ENCODE assay signal across 1 cellular context in the genomic region with DNA sequence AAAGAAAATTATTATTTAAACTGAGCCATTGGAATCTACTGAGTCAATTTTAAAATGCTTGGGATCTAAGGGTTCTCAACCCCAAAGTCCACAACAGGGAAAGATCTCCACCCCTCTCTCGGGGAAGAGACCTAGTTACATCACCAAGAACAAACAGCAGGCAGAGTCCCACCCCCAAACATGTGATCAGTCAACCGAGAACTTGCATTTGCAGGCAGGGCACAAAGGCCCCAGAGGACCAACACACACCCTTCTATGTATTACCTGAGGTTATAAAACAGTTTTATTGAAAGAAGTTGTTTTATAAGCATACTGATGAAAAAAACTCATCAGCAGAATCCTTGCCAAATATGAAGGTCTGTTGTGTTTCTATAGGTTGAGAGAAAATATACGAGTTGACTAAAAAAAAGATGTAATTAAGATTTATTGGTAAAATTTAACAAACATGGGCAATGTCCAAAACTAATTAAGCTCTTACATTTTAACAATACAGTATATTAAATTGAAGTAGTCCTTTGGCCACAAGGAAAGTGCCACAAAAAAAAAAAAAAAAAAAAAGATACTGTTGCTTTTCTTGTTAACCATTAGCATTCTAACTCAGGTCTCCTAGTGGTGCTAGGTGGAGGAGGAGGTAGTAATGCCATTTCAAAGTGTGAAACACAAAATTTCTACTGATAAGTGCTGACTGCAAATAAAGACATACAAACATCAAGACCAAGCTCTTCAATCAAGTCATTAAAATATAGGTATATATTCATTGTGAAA.
A peak's percentile ranks its signal among the peaks of the same experiment; 100 is the strongest.
TF ChIP-seq lines count a peak whose summit lies in the region.

No MANE protein-coding gene starts in this region.

TF ChIP-seq in HepG2, 621 proteins besides CTCF, POLR2A, EP300 and RAD21 (continued from another document and continues in another):
- TF ChIP-seq ZNF597 (CRISPR knock-in tag; IDR thresholded peaks at IDR 0.05): no peak
- no peak for TF ChIP-seq NR3C1 (CRISPR knock-in tag; IDR thresholded peaks at IDR 0.05)
- no peak for TF ChIP-seq MAFK (conservative IDR thresholded peaks at IDR 0.05 in 1 of 2, IDR thresholded peaks at IDR 0.05 in 1 of 2; ENCODE audit: low read length in 2 of 2)
- no peak for TF ChIP-seq NPAS2 (CRISPR knock-in tag; IDR thresholded peaks at IDR 0.05; ENCODE audit: borderline replicate concordance)
- no peak for TF ChIP-seq ZNF569 (CRISPR knock-in tag; IDR thresholded peaks at IDR 0.05; ENCODE audit: borderline replicate concordance)
- TF ChIP-seq, protein P1, sequence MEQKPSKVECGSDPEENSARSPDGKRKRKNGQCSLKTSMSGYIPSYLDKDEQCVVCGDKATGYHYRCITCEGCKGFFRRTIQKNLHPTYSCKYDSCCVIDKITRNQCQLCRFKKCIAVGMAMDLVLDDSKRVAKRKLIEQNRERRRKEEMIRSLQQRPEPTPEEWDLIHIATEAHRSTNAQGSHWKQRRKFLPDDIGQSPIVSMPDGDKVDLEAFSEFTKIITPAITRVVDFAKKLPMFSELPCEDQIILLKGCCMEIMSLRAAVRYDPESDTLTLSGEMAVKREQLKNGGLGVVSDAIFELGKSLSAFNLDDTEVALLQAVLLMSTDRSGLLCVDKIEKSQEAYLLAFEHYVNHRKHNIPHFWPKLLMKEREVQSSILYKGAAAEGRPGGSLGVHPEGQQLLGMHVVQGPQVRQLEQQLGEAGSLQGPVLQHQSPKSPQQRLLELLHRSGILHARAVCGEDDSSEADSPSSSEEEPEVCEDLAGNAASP (CRISPR knock-in tag; IDR thresholded peaks at IDR 0.05; ENCODE audit: borderline replicate concordance): peak; percentile 62; the same call in 1 of the 2 replicates
- no peak for TF ChIP-seq MAFF (IDR thresholded peaks at IDR 0.05; ENCODE audit: low read depth, low read length)
- no peak for TF ChIP-seq GMEB1 (CRISPR knock-in tag; IDR thresholded peaks at IDR 0.05; ENCODE audit: borderline replicate concordance)
- TF ChIP-seq ZNF343 (CRISPR knock-in tag; IDR thresholded peaks at IDR 0.05): no peak
- TF ChIP-seq ZSCAN5A (CRISPR knock-in tag; IDR thresholded peaks at IDR 0.05; ENCODE audit: borderline replicate concordance): no peak
- no peak for TF ChIP-seq CBFB (CRISPR knock-in tag; IDR thresholded peaks at IDR 0.05)
- peak; percentile 48; the same call in 1 of the 2 replicates for TF ChIP-seq KDM2A (CRISPR knock-in tag; IDR thresholded peaks at IDR 0.05; ENCODE audit: borderline replicate concordance, low read depth)
- no peak for TF ChIP-seq ZBTB46 (CRISPR knock-in tag; IDR thresholded peaks at IDR 0.05; ENCODE audit: borderline replicate concordance)
- TF ChIP-seq ZNF546 (CRISPR knock-in tag; conservative IDR thresholded peaks at IDR 0.05): no peak
- no peak for TF ChIP-seq KMT2B (CRISPR knock-in tag; IDR thresholded peaks at IDR 0.05)
- TF ChIP-seq, protein P2, sequence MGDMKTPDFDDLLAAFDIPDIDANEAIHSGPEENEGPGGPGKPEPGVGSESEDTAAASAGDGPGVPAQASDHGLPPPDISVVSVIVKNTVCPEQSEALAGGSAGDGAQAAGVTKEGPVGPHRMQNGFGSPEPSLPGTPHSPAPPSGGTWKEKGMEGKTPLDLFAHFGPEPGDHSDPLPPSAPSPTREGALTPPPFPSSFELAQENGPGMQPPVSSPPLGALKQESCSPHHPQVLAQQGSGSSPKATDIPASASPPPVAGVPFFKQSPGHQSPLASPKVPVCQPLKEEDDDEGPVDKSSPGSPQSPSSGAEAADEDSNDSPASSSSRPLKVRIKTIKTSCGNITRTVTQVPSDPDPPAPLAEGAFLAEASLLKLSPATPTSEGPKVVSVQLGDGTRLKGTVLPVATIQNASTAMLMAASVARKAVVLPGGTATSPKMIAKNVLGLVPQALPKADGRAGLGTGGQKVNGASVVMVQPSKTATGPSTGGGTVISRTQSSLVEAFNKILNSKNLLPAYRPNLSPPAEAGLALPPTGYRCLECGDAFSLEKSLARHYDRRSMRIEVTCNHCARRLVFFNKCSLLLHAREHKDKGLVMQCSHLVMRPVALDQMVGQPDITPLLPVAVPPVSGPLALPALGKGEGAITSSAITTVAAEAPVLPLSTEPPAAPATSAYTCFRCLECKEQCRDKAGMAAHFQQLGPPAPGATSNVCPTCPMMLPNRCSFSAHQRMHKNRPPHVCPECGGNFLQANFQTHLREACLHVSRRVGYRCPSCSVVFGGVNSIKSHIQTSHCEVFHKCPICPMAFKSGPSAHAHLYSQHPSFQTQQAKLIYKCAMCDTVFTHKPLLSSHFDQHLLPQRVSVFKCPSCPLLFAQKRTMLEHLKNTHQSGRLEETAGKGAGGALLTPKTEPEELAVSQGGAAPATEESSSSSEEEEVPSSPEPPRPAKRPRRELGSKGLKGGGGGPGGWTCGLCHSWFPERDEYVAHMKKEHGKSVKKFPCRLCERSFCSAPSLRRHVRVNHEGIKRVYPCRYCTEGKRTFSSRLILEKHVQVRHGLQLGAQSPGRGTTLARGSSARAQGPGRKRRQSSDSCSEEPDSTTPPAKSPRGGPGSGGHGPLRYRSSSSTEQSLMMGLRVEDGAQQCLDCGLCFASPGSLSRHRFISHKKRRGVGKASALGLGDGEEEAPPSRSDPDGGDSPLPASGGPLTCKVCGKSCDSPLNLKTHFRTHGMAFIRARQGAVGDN (CRISPR knock-in tag; IDR thresholded peaks at IDR 0.05): no peak
- TF ChIP-seq TAF1 (CRISPR knock-in tag; IDR thresholded peaks at IDR 0.05): no peak
- TF ChIP-seq ZNF501 (CRISPR knock-in tag; IDR thresholded peaks at IDR 0.05): no peak
- 0 out of 2 replicates have a peak, but pooled peaks have one; percentile 56 for TF ChIP-seq KAT7 (CRISPR knock-in tag; IDR thresholded peaks at IDR 0.05; ENCODE audit: borderline replicate concordance)
- TF ChIP-seq ZNF770 (CRISPR knock-in tag; IDR thresholded peaks at IDR 0.05): no peak
- TF ChIP-seq IRF2 (CRISPR knock-in tag; IDR thresholded peaks at IDR 0.05): peak; percentile 73; the same call in 1 of the 2 replicates
- peak; percentile 34; the same call in 1 of the 2 replicates for TF ChIP-seq FOXJ3 (CRISPR knock-in tag; IDR thresholded peaks at IDR 0.05; ENCODE audit: borderline replicate concordance)
- TF ChIP-seq ZNF33A (CRISPR knock-in tag; IDR thresholded peaks at IDR 0.05; ENCODE audit: borderline replicate concordance): no peak
- TF ChIP-seq ZNF143 (CRISPR knock-in tag; IDR thresholded peaks at IDR 0.05): no peak
- TF ChIP-seq HINFP (CRISPR knock-in tag; IDR thresholded peaks at IDR 0.05; ENCODE audit: low read depth): no peak
- TF ChIP-seq CCAR2 (optimal IDR thresholded peaks at IDR 0.05; ENCODE audit: low read depth, low read length): no peak
- TF ChIP-seq ZNF329 (CRISPR knock-in tag; IDR thresholded peaks at IDR 0.05; ENCODE audit: low read depth): no peak
- TF ChIP-seq FIP1L1 (IDR thresholded peaks at IDR 0.05; ENCODE audit: borderline replicate concordance, insufficient read depth, low read depth, low read length): no peak
- TF ChIP-seq, protein P3, sequence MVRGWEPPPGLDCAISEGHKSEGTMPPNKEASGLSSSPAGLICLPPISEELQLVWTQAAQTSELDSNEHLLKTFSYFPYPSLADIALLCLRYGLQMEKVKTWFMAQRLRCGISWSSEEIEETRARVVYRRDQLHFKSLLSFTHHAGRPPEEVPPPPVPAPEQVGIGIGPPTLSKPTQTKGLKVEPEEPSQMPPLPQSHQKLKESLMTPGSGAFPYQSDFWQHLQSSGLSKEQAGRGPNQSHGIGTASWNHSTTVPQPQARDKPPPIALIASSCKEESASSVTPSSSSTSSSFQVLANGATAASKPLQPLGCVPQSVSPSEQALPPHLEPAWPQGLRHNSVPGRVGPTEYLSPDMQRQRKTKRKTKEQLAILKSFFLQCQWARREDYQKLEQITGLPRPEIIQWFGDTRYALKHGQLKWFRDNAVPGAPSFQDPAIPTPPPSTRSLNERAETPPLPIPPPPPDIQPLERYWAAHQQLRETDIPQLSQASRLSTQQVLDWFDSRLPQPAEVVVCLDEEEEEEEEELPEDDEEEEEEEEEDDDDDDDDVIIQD (CRISPR knock-in tag; IDR thresholded peaks at IDR 0.05; ENCODE audit: low read depth): peak; percentile 90
- TF ChIP-seq SPEN (CRISPR knock-in tag; IDR thresholded peaks at IDR 0.05; ENCODE audit: low read depth): peak; percentile 64; the same call in 1 of the 2 replicates
- TF ChIP-seq, protein P4, sequence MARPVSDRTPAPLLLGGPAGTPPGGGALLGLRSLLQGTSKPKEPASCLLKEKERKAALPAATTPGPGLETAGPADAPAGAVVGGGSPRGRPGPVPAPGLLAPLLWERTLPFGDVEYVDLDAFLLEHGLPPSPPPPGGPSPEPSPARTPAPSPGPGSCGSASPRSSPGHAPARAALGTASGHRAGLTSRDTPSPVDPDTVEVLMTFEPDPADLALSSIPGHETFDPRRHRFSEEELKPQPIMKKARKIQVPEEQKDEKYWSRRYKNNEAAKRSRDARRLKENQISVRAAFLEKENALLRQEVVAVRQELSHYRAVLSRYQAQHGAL (CRISPR knock-in tag; IDR thresholded peaks at IDR 0.05; ENCODE audit: not compliant biosample characterization): no peak
- TF ChIP-seq WIZ (CRISPR knock-in tag; IDR thresholded peaks at IDR 0.05): no peak
- TF ChIP-seq ZNF530 (CRISPR knock-in tag; IDR thresholded peaks at IDR 0.05; ENCODE audit: low read depth): no peak
- peak; percentile 82; the same call in 1 of the 2 replicates for TF ChIP-seq TARDBP (CRISPR knock-in tag; IDR thresholded peaks at IDR 0.05)
- TF ChIP-seq ZNF225 (CRISPR knock-in tag; IDR thresholded peaks at IDR 0.05): no peak
- TF ChIP-seq KLF13 (CRISPR knock-in tag; IDR thresholded peaks at IDR 0.05): no peak
- peak; percentile 92 for TF ChIP-seq ATF3 (CRISPR knock-in tag; IDR thresholded peaks at IDR 0.05)
- TF ChIP-seq CCDC6 (CRISPR knock-in tag; IDR thresholded peaks at IDR 0.05): no peak
